21 cellular contexts compared by ENCODE assay signal in the genomic region with DNA sequence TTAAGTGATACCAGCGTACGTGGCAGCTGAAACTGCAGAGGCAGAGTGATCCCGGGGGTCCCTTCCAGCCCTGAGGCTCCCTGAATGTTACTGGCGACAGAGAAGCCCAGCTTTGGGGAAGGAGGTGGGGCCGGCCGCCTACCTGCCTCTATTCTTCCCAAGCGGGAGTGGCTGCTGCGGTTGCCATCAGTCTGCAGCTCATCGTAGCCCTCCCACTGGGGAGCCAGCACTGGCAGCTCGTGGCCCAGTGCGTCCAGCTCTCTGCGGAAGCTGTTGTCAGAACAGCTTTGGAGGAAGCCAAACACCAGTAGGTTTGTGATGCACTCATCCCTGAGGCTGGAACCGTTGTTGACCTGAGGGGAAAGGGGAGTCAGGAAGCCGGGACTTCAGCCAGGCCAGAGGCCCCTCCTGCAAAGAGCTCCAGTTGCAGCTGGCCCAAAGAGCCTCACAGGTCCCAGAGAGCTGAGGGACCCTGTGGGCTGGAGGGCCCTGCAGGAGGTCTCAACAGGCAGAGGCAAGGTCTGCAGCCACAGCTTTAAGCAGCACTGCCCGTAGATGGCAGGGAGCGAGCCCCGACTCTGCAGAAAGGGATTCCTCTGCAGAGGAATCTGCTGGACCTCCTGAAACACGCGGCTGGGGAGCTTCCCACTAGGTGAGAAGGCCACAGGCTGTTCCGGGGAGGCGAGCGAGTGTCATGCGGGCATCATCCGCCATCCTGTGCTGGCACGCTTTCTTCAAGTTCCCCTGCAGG. TPM values are rescaled to one million over a fixed set of nuclear protein-coding genes. Genes with fewer than 3 reads are reported as not detected.
DNase-seq lines count a peak whose midpoint lies in the region; ATAC-seq and TF ChIP-seq lines count a peak whose summit lies in the region.
"Had no signal": no experiment of that assay in that cellular context is flagged by ENCODE, and none has a peak within 500 bp of the region (broad histone marks: within the 10 kb centered on the region; RNA-seq: fewer than 3 reads in every experiment).

No MANE protein-coding gene starts in this region.

- ATAC-seq in RWPE2 (ENCODE audit: low read depth): peak; percentile 15; the same call in 1 of the 3 replicates
- peak; percentile 36 for ATAC-seq in foreskin keratinocyte
- ATAC-seq in HG02852 (IDR thresholded peaks at IDR 0.05; ENCODE audit: unreplicated experiment): no peak
- no peak for ATAC-seq in GM18858 (IDR thresholded peaks at IDR 0.05; ENCODE audit: unreplicated experiment)
- ATAC-seq: CD8-positive, alpha-beta T cell; left lung had no signal

- H3K9ac ChIP-seq in skeletal muscle tissue (ENCODE audit: low read depth in 1 of 3, low read length in 3 of 3): peak overlapping the region in 2 of 3 donors; percentile 43 to 45

- H3K27me3 ChIP-seq in RWPE2 (ENCODE audit: insufficient read depth, poor library complexity, severe bottlenecking) (no peaks in the 10 kb centered on the region), foreskin keratinocyte (no peaks in the 10 kb centered on the region), skeletal muscle tissue (ENCODE audit: control insufficient read depth in 3 of 3, insufficient read depth in 3 of 3, low read length in 3 of 3) (no peaks in the 10 kb centered on the region)
- H3K27me3 ChIP-seq: left lung had no signal

- DNase-seq in NCI-H345 (lab: John Stamatoyannopoulos, UW) (peak; percentile 1), NCI-H345 treated with DMSO at 0.1 percent for 48 hours (lab: John Stamatoyannopoulos, UW; ENCODE audit: unreplicated experiment) (no peak), RWPE2 (ENCODE audit: low spot score) (no peak), foreskin keratinocyte (peak in 1 of 2 donors; percentile 13), OCI-M2 (lab: John Stamatoyannopoulos, UW; ENCODE audit: unreplicated experiment) (no peak)
- DNase-seq: 8988T; activated B cell treated with CpG ODN at 0.5 μM for 24 hours; activated CD4-positive, alpha-beta memory T cell treated with anti-CD3 and anti-CD28 coated beads for 36 hours; CD8-positive, alpha-beta T cell; central memory CD4-positive, alpha-beta T cell; foreskin fibroblast; left lung; NCI-H1048; NCI-H187 treated with DMSO at 0.1 percent for 48 hours; NCI-H226; nephron progenitor cell; OCI-M1; trophoblast cell had no signal

- H3K27ac ChIP-seq in RWPE2 (ENCODE audit: poor library complexity, severe bottlenecking): no peak overlapping the region
- H3K27ac ChIP-seq in foreskin keratinocyte: no peak overlapping the region
- no peak overlapping the region for H3K27ac ChIP-seq in skeletal muscle tissue (ENCODE audit: low read depth, low read length)
- H3K27ac ChIP-seq: left lung had no signal

- TF ChIP-seq CTCF in RWPE2 (IDR thresholded peaks at IDR 0.05; ENCODE audit: poor library complexity, severe bottlenecking) (no peak), foreskin keratinocyte (conservative IDR thresholded peaks at IDR 0.05) (no peak)

- H3K36me3 ChIP-seq in RWPE2 (ENCODE audit: low read depth) (no peaks in the 10 kb centered on the region), skeletal muscle tissue (ENCODE audit: control insufficient read depth in 3 of 3, insufficient read depth in 3 of 3, low read length in 3 of 3) (no peaks in the 10 kb centered on the region)

- H3K4me1 ChIP-seq in RWPE2 (ENCODE audit: insufficient read depth, poor library complexity, severe bottlenecking): no peaks in the 10 kb centered on the region
- no peaks in the 10 kb centered on the region for H3K4me1 ChIP-seq in foreskin keratinocyte
- H3K4me1 ChIP-seq in skeletal muscle tissue (ENCODE audit: control insufficient read depth in 3 of 3, insufficient read depth in 3 of 3, low read length in 3 of 3): peaks cover 11 to 26% (median 18%) of the 10 kb centered on the region in 3 donors
- H3K4me1 ChIP-seq: left lung had no signal

- no peaks in the 10 kb centered on the region for H3K9me3 ChIP-seq in RWPE2 (ENCODE audit: severe bottlenecking)
- H3K9me3 ChIP-seq in skeletal muscle tissue (ENCODE audit: control insufficient read depth in 3 of 3, low read length in 3 of 3): no peaks in the 10 kb centered on the region
- H3K9me3 ChIP-seq: left lung had no signal

- no peak overlapping the region for H3K4me3 ChIP-seq in RWPE2 (ENCODE audit: severe bottlenecking)
- H3K4me3 ChIP-seq in skeletal muscle tissue (ENCODE audit: low read length in 3 of 3): no peak overlapping the region
- H3K4me3 ChIP-seq: left lung had no signal

RNA-seq across cellular contexts. Expression of gene BID, which starts 30.4 kb away (rescaled TPM):
- 37.0 and 43.1 TPM in 2 replicates for total RNA-seq in foreskin keratinocyte
- 53.1 and 57.5 TPM in 2 replicates for polyA plus RNA-seq in foreskin keratinocyte
- total RNA-seq in skeletal muscle tissue: 10.4 TPM

Comparison
In these comparisons a context has a peak if more than half of its experiments do, and no peak if none do; other contexts are left out.
1. ATAC-seq: peak in RWPE2 (single experiment) and foreskin keratinocyte (single experiment); none in HG02852 (single experiment) and GM18858 (single experiment).